14 cellular contexts compared by ENCODE assay signal in genomic region chr2:197973772-197974171, GRCh38.
DNase-seq lines count a peak whose midpoint lies in the region; ATAC-seq and TF ChIP-seq lines count a peak whose summit lies in the region.
"Had no signal": no experiment of that assay in that cellular context is flagged by ENCODE, and none has a peak within 500 bp of the region (broad histone marks: within the 10 kb centered on the region; RNA-seq: fewer than 3 reads in every experiment).

No MANE protein-coding gene starts in this region.

- no peak overlapping the region for H3K27ac ChIP-seq in CD4-positive, CD25-positive, alpha-beta regulatory T cell (ENCODE audit: insufficient read depth, low read length, poor library complexity, severe bottlenecking)
- peak overlapping the region; percentile 43 to 54 for H3K27ac ChIP-seq in thoracic aorta

- H3K9me3 ChIP-seq in CD4-positive, CD25-positive, alpha-beta regulatory T cell (ENCODE audit: control insufficient read depth in 2 of 2, low read length in 2 of 2) = no peaks in the 10 kb centered on the region
- no peaks in the 10 kb centered on the region for H3K9me3 ChIP-seq in thoracic aorta
- H3K9me3 ChIP-seq: HAP-1 had no signal

- no peak for DNase-seq in CD4-positive, CD25-positive, alpha-beta regulatory T cell
- DNase-seq in HFFc6 (peak; percentile 9), foreskin fibroblast (peak; percentile 6 to 22), thoracic aorta (ENCODE audit: low spot score) (no peak)
- DNase-seq in activated naive CD8-positive, alpha-beta T cell treated with anti-CD3 and anti-CD28 coated beads, Interleukin-2, amount 50 U/mL, for 24 hours = no peak
- no peak for DNase-seq in activated naive CD4-positive, alpha-beta T cell treated with anti-CD3 and anti-CD28 coated beads for 36 hours
- DNase-seq: ACHN; C1 segment of cervical spinal cord; CD4-positive, alpha-beta memory T cell; DMS79; KBM-7 had no signal

- TF ChIP-seq CTCF in HFFc6 (IDR thresholded peaks at IDR 0.05) (no peak), foreskin fibroblast (IDR thresholded peaks at IDR 0.05; ENCODE audit: low read depth, low read length) (no peak), thoracic aorta (IDR thresholded peaks at IDR 0.05) (no peak)

- ATAC-seq in CD4-positive, CD25-positive, alpha-beta regulatory T cell (ENCODE audit: low read depth in 2 of 2) = no peak
- no peak for ATAC-seq in thoracic aorta (ENCODE audit: insufficient number of reproducible peaks, low FRiP score, low read depth)
- ATAC-seq in HG02798 (IDR thresholded peaks at IDR 0.05; ENCODE audit: poor library complexity, unreplicated experiment) = no peak
- no peak for ATAC-seq in activated naive CD8-positive, alpha-beta T cell treated with anti-CD3 and anti-CD28 coated beads, Interleukin-2, amount 50 U/mL, for 24 hours

- H3K4me3 Mint-ChIP-seq in CD4-positive, CD25-positive, alpha-beta regulatory T cell = no peak overlapping the region
- H3K4me3 Mint-ChIP-seq in HFFc6 = no peak overlapping the region
- H3K4me3 Mint-ChIP-seq in activated naive CD8-positive, alpha-beta T cell treated with anti-CD3 and anti-CD28 coated beads, Interleukin-2, amount 50 U/mL, for 24 hours = no peak overlapping the region
- no peak overlapping the region for H3K4me3 Mint-ChIP-seq in activated naive CD4-positive, alpha-beta T cell treated with anti-CD3 and anti-CD28 coated beads for 36 hours
- H3K4me3 Mint-ChIP-seq: B cell; CD4-positive, alpha-beta memory T cell had no signal

- H3K27me3 Mint-ChIP-seq in CD4-positive, CD25-positive, alpha-beta regulatory T cell = peaks cover 5% of the 10 kb centered on the region
- no peaks in the 10 kb centered on the region; the same call in 1 of the 2 replicates for H3K27me3 Mint-ChIP-seq in HFFc6 (ENCODE audit: insufficient read depth)
- H3K27me3 Mint-ChIP-seq in activated naive CD8-positive, alpha-beta T cell treated with anti-CD3 and anti-CD28 coated beads, Interleukin-2, amount 50 U/mL, for 24 hours = no peaks in the 10 kb centered on the region
- no peaks in the 10 kb centered on the region for H3K27me3 Mint-ChIP-seq in activated naive CD4-positive, alpha-beta T cell treated with anti-CD3 and anti-CD28 coated beads for 36 hours (ENCODE audit: low read depth)
- H3K27me3 Mint-ChIP-seq: B cell; CD4-positive, alpha-beta memory T cell had no signal

- H3K36me3 ChIP-seq in CD4-positive, CD25-positive, alpha-beta regulatory T cell (ENCODE audit: control insufficient read depth, insufficient read depth, low read length) = peaks cover 2% of the 10 kb centered on the region
- H3K36me3 ChIP-seq in thoracic aorta = no peaks in the 10 kb centered on the region
- H3K36me3 ChIP-seq: HAP-1 had no signal

- peaks cover 0 to 3% (median 0%) of the 10 kb centered on the region in 7 donors for H3K9me3 Mint-ChIP-seq in CD4-positive, CD25-positive, alpha-beta regulatory T cell
- peaks cover 5% of the 10 kb centered on the region for H3K9me3 Mint-ChIP-seq in HFFc6
- peaks cover 4% of the 10 kb centered on the region for H3K9me3 Mint-ChIP-seq in activated naive CD8-positive, alpha-beta T cell treated with anti-CD3 and anti-CD28 coated beads, Interleukin-2, amount 50 U/mL, for 24 hours
- H3K9me3 Mint-ChIP-seq in activated naive CD4-positive, alpha-beta T cell treated with anti-CD3 and anti-CD28 coated beads for 36 hours = no peaks in the 10 kb centered on the region

- peaks cover 22% of the 10 kb centered on the region for H3K36me3 Mint-ChIP-seq in CD4-positive, CD25-positive, alpha-beta regulatory T cell
- H3K36me3 Mint-ChIP-seq in HFFc6 (ENCODE audit: low read depth) = no peaks in the 10 kb centered on the region
- no peaks in the 10 kb centered on the region for H3K36me3 Mint-ChIP-seq in activated naive CD8-positive, alpha-beta T cell treated with anti-CD3 and anti-CD28 coated beads, Interleukin-2, amount 50 U/mL, for 24 hours (ENCODE audit: low read depth)
- no peaks in the 10 kb centered on the region for H3K36me3 Mint-ChIP-seq in activated naive CD4-positive, alpha-beta T cell treated with anti-CD3 and anti-CD28 coated beads for 36 hours (ENCODE audit: low read depth)

- H3K4me3 ChIP-seq in CD4-positive, CD25-positive, alpha-beta regulatory T cell (ENCODE audit: low read depth, low read length) = no peak overlapping the region
- no peak overlapping the region for H3K4me3 ChIP-seq in foreskin fibroblast (ENCODE audit: low read depth in 1 of 2, low read length in 2 of 2)
- H3K4me3 ChIP-seq in thoracic aorta = no peak overlapping the region
- H3K4me3 ChIP-seq: HAP-1 had no signal

- intact Hi-C loops in activated naive CD4-positive, alpha-beta T cell treated with anti-CD3 and anti-CD28 coated beads for 36 hours (cut with micrococcal nuclease) = no loop called here

- H3K4me1 ChIP-seq in CD4-positive, CD25-positive, alpha-beta regulatory T cell (ENCODE audit: control insufficient read depth, insufficient read depth, low read length, poor library complexity, severe bottlenecking) = no peaks in the 10 kb centered on the region
- H3K4me1 ChIP-seq in thoracic aorta (ENCODE audit: control insufficient read depth in 1 of 2, low read depth in 2 of 2) = peaks cover 41 to 80% of the 10 kb centered on the region in 2 donors
- H3K4me1 ChIP-seq: HAP-1 had no signal

- CTCF ChIA-PET in activated naive CD4-positive, alpha-beta T cell treated with anti-CD3 and anti-CD28 coated beads for 36 hours (lab: Charles Lee) = interaction anchor here (0.6 kb wide), 1 partner anchor 11 kb away, joined by 3 read pairs; no protein-coding TSS in a partner anchor

- no peaks in the 10 kb centered on the region for H3K27me3 ChIP-seq in CD4-positive, CD25-positive, alpha-beta regulatory T cell (ENCODE audit: control insufficient read depth, insufficient read depth, low read length)
- no peaks in the 10 kb centered on the region for H3K27me3 ChIP-seq in thoracic aorta (replicated peaks; ENCODE audit: insufficient read depth)

- H3K27ac Mint-ChIP-seq in CD4-positive, CD25-positive, alpha-beta regulatory T cell = peak overlapping the region in 2 of 3 donors; percentile 11 to 87
- no peak overlapping the region for H3K27ac Mint-ChIP-seq in HFFc6
- no peak overlapping the region for H3K27ac Mint-ChIP-seq in activated naive CD8-positive, alpha-beta T cell treated with anti-CD3 and anti-CD28 coated beads, Interleukin-2, amount 50 U/mL, for 24 hours
- no peak overlapping the region for H3K27ac Mint-ChIP-seq in activated naive CD4-positive, alpha-beta T cell treated with anti-CD3 and anti-CD28 coated beads for 36 hours
- H3K27ac Mint-ChIP-seq: B cell had no signal

- H3K4me1 Mint-ChIP-seq in CD4-positive, CD25-positive, alpha-beta regulatory T cell = peaks cover 20 to 59% (median 45%) of the 10 kb centered on the region in 4 donors
- H3K4me1 Mint-ChIP-seq in HFFc6 (ENCODE audit: low read depth) = peaks cover 16% of the 10 kb centered on the region; the same call in 1 of the 2 replicates
- H3K4me1 Mint-ChIP-seq in activated naive CD8-positive, alpha-beta T cell treated with anti-CD3 and anti-CD28 coated beads, Interleukin-2, amount 50 U/mL, for 24 hours = peaks cover 23% of the 10 kb centered on the region
- peaks cover 38% of the 10 kb centered on the region for H3K4me1 Mint-ChIP-seq in activated naive CD4-positive, alpha-beta T cell treated with anti-CD3 and anti-CD28 coated beads for 36 hours (ENCODE audit: low read depth)
- H3K4me1 Mint-ChIP-seq: B cell had no signal

Comparison
In these comparisons a context has a peak if more than half of its experiments do, and no peak if none do; other contexts are left out.
1. DNase-seq: peak in HFFc6 (single experiment) and foreskin fibroblast (2 of 2); none in CD4-positive, CD25-positive, alpha-beta regulatory T cell (0 of 3), thoracic aorta (single experiment), activated naive CD8-positive, alpha-beta T cell treated with anti-CD3 and anti-CD28 coated beads, Interleukin-2, amount 50 U/mL, for 24 hours (single experiment) and activated naive CD4-positive, alpha-beta T cell treated with anti-CD3 and anti-CD28 coated beads for 36 hours (single experiment).
2. H3K27ac Mint-ChIP-seq: peak in CD4-positive, CD25-positive, alpha-beta regulatory T cell (2 of 3); none in HFFc6 (single experiment), activated naive CD8-positive, alpha-beta T cell treated with anti-CD3 and anti-CD28 coated beads, Interleukin-2, amount 50 U/mL, for 24 hours (single experiment) and activated naive CD4-positive, alpha-beta T cell treated with anti-CD3 and anti-CD28 coated beads for 36 hours (single experiment).